Comparison of ENCODE assay signal across 11 cellular contexts in the genomic region with DNA sequence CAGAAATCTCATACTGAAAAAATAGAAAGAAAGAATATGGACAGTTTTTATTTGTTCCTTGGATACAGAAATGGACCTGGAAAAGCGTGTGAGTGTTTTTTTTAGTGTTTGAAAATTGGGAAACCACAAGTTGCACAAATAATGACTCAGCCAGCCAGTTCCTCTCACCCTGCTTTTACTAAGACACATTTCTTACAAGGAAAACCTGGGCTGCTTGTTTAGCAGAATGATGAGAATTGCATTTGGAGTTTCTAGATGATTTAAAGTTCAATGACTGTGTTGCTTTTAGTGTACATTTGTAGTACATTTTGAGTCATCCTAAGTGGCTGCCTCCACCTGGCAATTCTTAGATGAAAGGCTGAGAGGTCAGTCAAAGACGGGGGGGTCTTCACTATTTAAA.
DNase-seq lines count a peak whose midpoint lies in the region; ATAC-seq lines count a peak whose summit lies in the region.
"Had no signal": no experiment of that assay in that cellular context is flagged by ENCODE, and none has a peak within 500 bp of the region (broad histone marks: within the 10 kb centered on the region; RNA-seq: fewer than 3 reads in every experiment).

No MANE protein-coding gene starts in this region.

- DNase-seq in SKM-1 treated with dmso at 0.1 percent for 144 hours (lab: John Stamatoyannopoulos, UW; ENCODE audit: unreplicated experiment) (peak; percentile 65), kidney glomerular epithelial cell (lab: John Stamatoyannopoulos, UW) (peak; percentile 12), DMS114 treated with DMSO at 0.1 percent for 48 hours (lab: John Stamatoyannopoulos, UW; ENCODE audit: unreplicated experiment) (no peak), NCI-H82 treated with DMSO at 0.1 percent for 48 hours (lab: John Stamatoyannopoulos, UW; ENCODE audit: unreplicated experiment) (no peak)
- DNase-seq in activated effector memory CD4-positive, alpha-beta T cell treated with anti-CD3 and anti-CD28 coated beads, Interleukin-2, amount 50 U/mL, for 16 hours: no peak
- DNase-seq: activated T-cell treated with anti-CD3 and anti-CD28 coated beads, Interleukin-2, amount 50 U/mL, for 24 hours; CD4-positive, alpha-beta memory T cell; NCI-H187 had no signal

- H3K9ac ChIP-seq in BLaER1 treated with 17β-estradiol and CSF1 and Interleukin-3, amounts not matched to agents 10 nM and 100 nM: peak overlapping the region in 10 of 11 experiments; percentile 58 to 89 (median 79); a peak in 20 of 22 replicates

- peak overlapping the region; percentile 67 to 99 (median 94) for H3K27ac ChIP-seq in BLaER1 treated with 17β-estradiol and CSF1 and Interleukin-3, amounts not matched to agents 10 nM and 100 nM

- H3K9me3 ChIP-seq in BLaER1 treated with 17β-estradiol and CSF1 and Interleukin-3, amounts not matched to agents 10 nM and 100 nM (replicated peaks in 1 of 11): peaks cover 0 to 36% (median 18%) of the 10 kb centered on the region in 11 experiments; a peak in 13 of 22 replicates

- no peaks in the 10 kb centered on the region for H4K20me1 ChIP-seq in BLaER1 treated with 17β-estradiol and CSF1 and Interleukin-3, amounts not matched to agents 10 nM and 100 nM

- peak; percentile 50 for ATAC-seq in HG02973 (IDR thresholded peaks at IDR 0.05; ENCODE audit: unreplicated experiment)
- no peak for ATAC-seq in HG03025 (IDR thresholded peaks at IDR 0.05; ENCODE audit: low FRiP score, unreplicated experiment)

- no peaks in the 10 kb centered on the region for H3K27me3 ChIP-seq in BLaER1 treated with 17β-estradiol and CSF1 and Interleukin-3, amounts not matched to agents 10 nM and 100 nM

- peak overlapping the region in 6 of 10 experiments; percentile 23 to 43 (median 36); a peak in 9 of 20 replicates for H3K4me3 ChIP-seq in BLaER1 treated with 17β-estradiol and CSF1 and Interleukin-3, amounts not matched to agents 10 nM and 100 nM

- peaks cover 30 to 69% (median 58%) of the 10 kb centered on the region in 10 experiments for H3K4me1 ChIP-seq in BLaER1 treated with 17β-estradiol and CSF1 and Interleukin-3, amounts not matched to agents 10 nM and 100 nM

- peaks cover 0 to 18% (median 0%) of the 10 kb centered on the region in 11 experiments; a peak in 2 of 22 replicates for H3K36me3 ChIP-seq in BLaER1 treated with 17β-estradiol and CSF1 and Interleukin-3, amounts not matched to agents 10 nM and 100 nM

- peak overlapping the region; percentile 72 to 97 (median 86) for H3K4me2 ChIP-seq in BLaER1 treated with 17β-estradiol and CSF1 and Interleukin-3, amounts not matched to agents 10 nM and 100 nM

Comparison
In these comparisons a context has a peak if more than half of its experiments do, and no peak if none do; other contexts are left out.
1. DNase-seq: peak in SKM-1 treated with dmso at 0.1 percent for 144 hours (single experiment) and kidney glomerular epithelial cell (single experiment); none in DMS114 treated with DMSO at 0.1 percent for 48 hours (single experiment), activated effector memory CD4-positive, alpha-beta T cell treated with anti-CD3 and anti-CD28 coated beads, Interleukin-2, amount 50 U/mL, for 16 hours (single experiment) and NCI-H82 treated with DMSO at 0.1 percent for 48 hours (single experiment).